ENCODE assay signal across 28 cellular contexts in genomic region chr14:60265163-60265562, GRCh38.
"Had no signal": no experiment of that assay in that cellular context is flagged by ENCODE, and none has a peak within 500 bp of the region (broad histone marks: within the 10 kb centered on the region; RNA-seq: fewer than 3 reads in every experiment).

No MANE protein-coding gene starts in this region.

- H3K27me3 Mint-ChIP-seq: activated CD4-positive, alpha-beta memory T cell treated with anti-CD3 and anti-CD28 coated beads, Interleukin-2, amount 10 ng/mL, durations not matched to agents 7 days and 5 days; activated CD4-positive, alpha-beta T cell treated with anti-CD3 and anti-CD28 coated beads, Interleukin-2, amount 10 ng/mL, durations not matched to agents 7 days and 5 days; activated naive CD8-positive, alpha-beta T cell; activated T-cell treated with anti-CD3 and anti-CD28 coated beads, Interleukin-2, amount 50 U/mL, for 24 hours; central memory CD8-positive, alpha-beta T cell; effector memory CD8-positive, alpha-beta T cell had no signal

- FAIRE-seq: bronchial epithelial cell, colon had no signal

- H3K27me3 ChIP-seq: ascending aorta, brain microvascular endothelial cell, esophagus muscularis mucosa, foreskin keratinocyte, gastrocnemius medialis, heart right ventricle had no signal

- H3K4me3 Mint-ChIP-seq: activated CD4-positive, alpha-beta memory T cell treated with anti-CD3 and anti-CD28 coated beads, Interleukin-2, amount 10 ng/mL, durations not matched to agents 7 days and 5 days; activated CD4-positive, alpha-beta T cell treated with anti-CD3 and anti-CD28 coated beads, Interleukin-2, amount 10 ng/mL, durations not matched to agents 7 days and 5 days; activated naive CD8-positive, alpha-beta T cell; activated T-cell treated with anti-CD3 and anti-CD28 coated beads, Interleukin-2, amount 50 U/mL, for 24 hours; activated T-cell treated with anti-CD3 and anti-CD28 coated beads, Interleukin-2, amount 50 U/mL, for 72 hours; central memory CD8-positive, alpha-beta T cell; effector memory CD8-positive, alpha-beta T cell had no signal

- DNase-seq: activated CD4-positive, alpha-beta memory T cell treated with anti-CD3 and anti-CD28 coated beads, Interleukin-2, amount 10 ng/mL, durations not matched to agents 7 days and 5 days; activated CD4-positive, alpha-beta T cell treated with anti-CD3 and anti-CD28 coated beads for 1 hour; activated CD4-positive, alpha-beta T cell treated with anti-CD3 and anti-CD28 coated beads for 4 hours; activated CD4-positive, alpha-beta T cell treated with anti-CD3 and anti-CD28 coated beads, Interleukin-2, amount 10 ng/mL, durations not matched to agents 7 days and 5 days; activated CD4-positive, alpha-beta T cell treated with anti-CD3 and anti-CD28 coated beads, Interleukin-2, amount 50 U/mL, for 4 hours; activated CD8-positive, alpha-beta memory T cell treated with anti-CD3 and anti-CD28 coated beads, Interleukin-2, amount 50 U/mL, for 48 hours; activated gamma-delta T cell treated with Interleukin-2 at 50 U/mL for 16 hours; activated naive CD4-positive, alpha-beta T cell treated with anti-CD3 and anti-CD28 coated beads, Interleukin-2, amount 50 U/mL, for 16 hours; activated naive CD4-positive, alpha-beta T cell treated with Interleukin-2 at 50 U/mL for 16 hours; activated T-cell treated with anti-CD3 and anti-CD28 coated beads for 4 hours; activated T-cell treated with anti-CD3 and anti-CD28 coated beads, Interleukin-2, amount 50 U/mL, for 24 hours; activated T-cell treated with anti-CD3 and anti-CD28 coated beads, Interleukin-2, amount 50 U/mL, for 72 hours; brain microvascular endothelial cell; cortex of kidney; dermis blood vessel endothelial cell; effector CD4-positive, alpha-beta T cell; effector memory CD8-positive, alpha-beta T cell; gastrocnemius medialis; glutamatergic neuron; heart right ventricle; T-helper 2 cell had no signal

- H3K27ac Mint-ChIP-seq: activated CD4-positive, alpha-beta memory T cell treated with anti-CD3 and anti-CD28 coated beads, Interleukin-2, amount 10 ng/mL, durations not matched to agents 7 days and 5 days; activated CD4-positive, alpha-beta T cell treated with anti-CD3 and anti-CD28 coated beads, Interleukin-2, amount 10 ng/mL, durations not matched to agents 7 days and 5 days; activated naive CD8-positive, alpha-beta T cell; activated T-cell treated with anti-CD3 and anti-CD28 coated beads, Interleukin-2, amount 50 U/mL, for 24 hours; activated T-cell treated with anti-CD3 and anti-CD28 coated beads, Interleukin-2, amount 50 U/mL, for 72 hours; effector memory CD8-positive, alpha-beta T cell had no signal

- H3K27ac ChIP-seq: ascending aorta, brain microvascular endothelial cell, esophagus muscularis mucosa, foreskin keratinocyte, heart right ventricle had no signal

- H3K9me3 ChIP-seq: gastrocnemius medialis had no signal

- H3K36me3 ChIP-seq: ascending aorta, brain microvascular endothelial cell, esophagus muscularis mucosa, gastrocnemius medialis had no signal

- H3K4me3 ChIP-seq: ascending aorta, esophagus muscularis mucosa, gastrocnemius medialis, heart right ventricle had no signal

- H3K4me1 ChIP-seq: ascending aorta, foreskin keratinocyte had no signal

- H3K9me3 Mint-ChIP-seq: activated CD4-positive, alpha-beta memory T cell treated with anti-CD3 and anti-CD28 coated beads, Interleukin-2, amount 10 ng/mL, durations not matched to agents 7 days and 5 days; activated T-cell treated with anti-CD3 and anti-CD28 coated beads, Interleukin-2, amount 50 U/mL, for 72 hours; central memory CD8-positive, alpha-beta T cell; effector memory CD8-positive, alpha-beta T cell had no signal

- H3K4me1 Mint-ChIP-seq: activated CD4-positive, alpha-beta memory T cell treated with anti-CD3 and anti-CD28 coated beads, Interleukin-2, amount 10 ng/mL, durations not matched to agents 7 days and 5 days had no signal

- ATAC-seq: activated T-cell treated with anti-CD3 and anti-CD28 coated beads, Interleukin-2, amount 50 U/mL, for 72 hours; effector memory CD8-positive, alpha-beta T cell; foreskin keratinocyte; gastrocnemius medialis; heart right ventricle had no signal
